In genomic region chr7:121774563-121774962, GRCh38 we compare ENCODE assay signal across 18 cellular contexts.
"Had no signal": no experiment of that assay in that cellular context is flagged by ENCODE, and none has a peak within 500 bp of the region (broad histone marks: within the 10 kb centered on the region; RNA-seq: fewer than 3 reads in every experiment).

No MANE protein-coding gene starts in this region.

- H3K4me3 ChIP-seq: adrenal gland, cardiac muscle cell, dorsolateral prefrontal cortex, heart left ventricle, tibial nerve, uterus had no signal

- H3K9me3 ChIP-seq: adrenal gland, heart left ventricle, tibial nerve, uterus had no signal

- H3K4me3 Mint-ChIP-seq: activated CD8-positive, alpha-beta T cell treated with anti-CD3 and anti-CD28 coated beads for 36 hours; activated naive CD4-positive, alpha-beta T cell treated with anti-CD3 and anti-CD28 coated beads, Interleukin-2, amount 50 U/mL, for 24 hours; endodermal cell; immature natural killer cell; natural killer cell treated with Interleukin-12 subunit alpha and Interleukin-12 subunit beta and Interleukin-15 and Interleukin-18, amount 100 ng/mL, for 72 hours had no signal

- H3K27ac ChIP-seq: adrenal gland, cardiac muscle cell, dorsolateral prefrontal cortex, heart left ventricle, tibial nerve, uterus had no signal

- H3K36me3 ChIP-seq: adrenal gland, cardiac muscle cell, heart left ventricle, tibial nerve, uterus had no signal

- H3K27me3 ChIP-seq: adrenal gland, cardiac muscle cell, heart left ventricle, tibial nerve, uterus had no signal

- H3K4me1 Mint-ChIP-seq: activated naive CD4-positive, alpha-beta T cell treated with anti-CD3 and anti-CD28 coated beads, Interleukin-2, amount 50 U/mL, for 24 hours; immature natural killer cell had no signal

- H3K4me1 ChIP-seq: adrenal gland, heart left ventricle, tibial nerve, uterus had no signal

- DNase-seq: activated CD4-positive, alpha-beta T cell treated with anti-CD3 and anti-CD28 coated beads for 4 hours; activated CD8-positive, alpha-beta T cell treated with anti-CD3 and anti-CD28 coated beads for 36 hours; activated effector memory CD4-positive, alpha-beta T cell treated with anti-CD3 and anti-CD28 coated beads, Interleukin-2, amount 50 U/mL, for 16 hours; activated T-cell treated with anti-CD3 and anti-CD28 coated beads, Interleukin-2, amount 50 U/mL, for 48 hours; adrenal gland; dorsolateral prefrontal cortex; endodermal cell; heart left ventricle; immature natural killer cell; mesendoderm; posterior cingulate gyrus; stimulated activated CD4-positive, alpha-beta T cell treated with anti-CD3 and anti-CD28 coated beads, Interleukin-4, amount 100 ng/mL, for 24 hours; stimulated activated naive CD4-positive, alpha-beta T cell; uterus had no signal

- ATAC-seq: activated CD8-positive, alpha-beta T cell treated with anti-CD3 and anti-CD28 coated beads for 36 hours; heart left ventricle; natural killer cell treated with Interleukin-12 subunit alpha and Interleukin-12 subunit beta and Interleukin-15 and Interleukin-18, amount 100 ng/mL, for 72 hours had no signal

- H3K27ac Mint-ChIP-seq: activated CD8-positive, alpha-beta T cell treated with anti-CD3 and anti-CD28 coated beads for 36 hours; activated naive CD4-positive, alpha-beta T cell treated with anti-CD3 and anti-CD28 coated beads, Interleukin-2, amount 50 U/mL, for 24 hours; endodermal cell; immature natural killer cell; natural killer cell treated with Interleukin-12 subunit alpha and Interleukin-12 subunit beta and Interleukin-15 and Interleukin-18, amount 100 ng/mL, for 72 hours had no signal

- H3K9me3 Mint-ChIP-seq: activated CD8-positive, alpha-beta T cell treated with anti-CD3 and anti-CD28 coated beads for 36 hours; endodermal cell had no signal

- H3K27me3 Mint-ChIP-seq: activated CD8-positive, alpha-beta T cell treated with anti-CD3 and anti-CD28 coated beads for 36 hours; activated naive CD4-positive, alpha-beta T cell treated with anti-CD3 and anti-CD28 coated beads, Interleukin-2, amount 50 U/mL, for 24 hours; natural killer cell treated with Interleukin-12 subunit alpha and Interleukin-12 subunit beta and Interleukin-15 and Interleukin-18, amount 100 ng/mL, for 72 hours had no signal

- H3K36me3 Mint-ChIP-seq: activated naive CD4-positive, alpha-beta T cell treated with anti-CD3 and anti-CD28 coated beads, Interleukin-2, amount 50 U/mL, for 24 hours; immature natural killer cell; natural killer cell treated with Interleukin-12 subunit alpha and Interleukin-12 subunit beta and Interleukin-15 and Interleukin-18, amount 100 ng/mL, for 72 hours had no signal
